In the genomic region with DNA sequence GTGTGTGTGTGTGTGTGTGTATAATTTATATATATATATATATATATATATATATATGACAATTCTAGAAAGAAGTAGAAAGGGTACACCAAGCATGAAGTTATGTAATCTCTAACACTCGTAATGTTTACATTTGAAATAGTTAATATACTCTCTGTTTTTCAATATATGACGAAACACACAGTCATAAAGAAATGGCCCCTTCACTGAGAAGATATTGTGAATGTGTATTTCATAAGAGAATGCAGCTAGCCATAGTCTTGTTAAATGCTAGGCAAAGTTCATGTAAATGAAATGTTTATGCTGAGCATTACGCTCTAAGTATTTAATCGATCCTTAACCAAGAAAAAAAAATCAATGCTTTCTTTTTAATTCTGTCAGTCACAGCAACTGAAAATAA, we compare ENCODE assay signal across 28 cellular contexts.
"Had no signal": no experiment of that assay in that cellular context is flagged by ENCODE, and none has a peak within 500 bp of the region (broad histone marks: within the 10 kb centered on the region; RNA-seq: fewer than 3 reads in every experiment).

No MANE protein-coding gene starts in this region.

- H3K27ac Mint-ChIP-seq: activated B cell treated with CpG ODN at 0.5 μM for 24 hours; activated CD8-positive, alpha-beta T cell treated with anti-CD3 and anti-CD28 coated beads for 36 hours; activated naive CD4-positive, alpha-beta T cell treated with anti-CD3 and anti-CD28 coated beads, Interleukin-2, amount 50 U/mL, for 24 hours; activated naive CD8-positive, alpha-beta T cell treated with anti-CD3 and anti-CD28 coated beads, Interleukin-2, amount 50 U/mL, for 24 hours; activated T-helper 17 cell treated with anti-CD3 and anti-CD28 coated beads, Interleukin-2, amount 50 U/mL, for 72 hours; progenitor cell of endocrine pancreas; T-helper 2 cell treated with Interferon-gamma antibody and Interleukin-4, amounts not matched to agents 5 μg/mL and 100 μg/mL, for 36 hours had no signal

- H3K4me1 ChIP-seq: foreskin keratinocyte had no signal

- H3K9me3 ChIP-seq: heart left ventricle, left lung, lower lobe of right lung, neutrophil, ovary, thoracic aorta had no signal

- H3K9me3 Mint-ChIP-seq: activated B cell treated with CpG ODN at 0.5 μM for 24 hours; activated CD8-positive, alpha-beta T cell treated with anti-CD3 and anti-CD28 coated beads for 36 hours; activated naive CD4-positive, alpha-beta T cell treated with anti-CD3 and anti-CD28 coated beads, Interleukin-2, amount 50 U/mL, for 24 hours; activated naive CD8-positive, alpha-beta T cell treated with anti-CD3 and anti-CD28 coated beads, Interleukin-2, amount 50 U/mL, for 24 hours; activated T-cell treated with anti-CD3 and anti-CD28 coated beads, Interleukin-2, amount 50 U/mL, for 4 hours; activated T-helper 17 cell treated with anti-CD3 and anti-CD28 coated beads, Interleukin-2, amount 50 U/mL, for 72 hours; central memory CD8-positive, alpha-beta T cell; nephron progenitor cell; T-helper 2 cell treated with Interferon-gamma antibody and Interleukin-4, amounts not matched to agents 5 μg/mL and 100 μg/mL, for 36 hours had no signal

- H3K36me3 ChIP-seq: heart left ventricle, left lung, lower lobe of right lung, neutrophil, ovary, thoracic aorta had no signal

- H3K4me3 Mint-ChIP-seq: activated B cell treated with CpG ODN at 0.5 μM for 24 hours; activated CD8-positive, alpha-beta T cell treated with anti-CD3 and anti-CD28 coated beads for 36 hours; activated naive CD4-positive, alpha-beta T cell treated with anti-CD3 and anti-CD28 coated beads, Interleukin-2, amount 50 U/mL, for 24 hours; activated naive CD8-positive, alpha-beta T cell treated with anti-CD3 and anti-CD28 coated beads, Interleukin-2, amount 50 U/mL, for 24 hours; activated T-cell treated with anti-CD3 and anti-CD28 coated beads, Interleukin-2, amount 50 U/mL, for 4 hours; activated T-helper 17 cell treated with anti-CD3 and anti-CD28 coated beads, Interleukin-2, amount 50 U/mL, for 72 hours; central memory CD8-positive, alpha-beta T cell; nephron progenitor cell; T-helper 2 cell treated with Interferon-gamma antibody and Interleukin-4, amounts not matched to agents 5 μg/mL and 100 μg/mL, for 36 hours had no signal

- H3K27me3 Mint-ChIP-seq: activated B cell treated with CpG ODN at 0.5 μM for 24 hours; activated CD8-positive, alpha-beta T cell treated with anti-CD3 and anti-CD28 coated beads for 36 hours; activated naive CD4-positive, alpha-beta T cell treated with anti-CD3 and anti-CD28 coated beads, Interleukin-2, amount 50 U/mL, for 24 hours; activated naive CD8-positive, alpha-beta T cell treated with anti-CD3 and anti-CD28 coated beads, Interleukin-2, amount 50 U/mL, for 24 hours; activated T-helper 17 cell treated with anti-CD3 and anti-CD28 coated beads, Interleukin-2, amount 50 U/mL, for 72 hours; central memory CD8-positive, alpha-beta T cell; progenitor cell of endocrine pancreas had no signal

- H3K27ac ChIP-seq: foreskin keratinocyte, lower lobe of right lung, neutrophil, ovary, thoracic aorta had no signal

- H3K4me1 Mint-ChIP-seq: nephron progenitor cell had no signal

- H3K4me3 ChIP-seq: heart left ventricle, left lung, lower lobe of right lung, ovary, skin epidermis, thoracic aorta had no signal

- ATAC-seq: activated CD8-positive, alpha-beta T cell treated with anti-CD3 and anti-CD28 coated beads for 36 hours; activated naive CD8-positive, alpha-beta T cell treated with anti-CD3 and anti-CD28 coated beads, Interleukin-2, amount 50 U/mL, for 24 hours; activated T-cell treated with anti-CD3 and anti-CD28 coated beads, Interleukin-2, amount 50 U/mL, for 4 hours; activated T-helper 17 cell treated with anti-CD3 and anti-CD28 coated beads, Interleukin-2, amount 50 U/mL, for 72 hours; foreskin keratinocyte; heart left ventricle; lower lobe of right lung; sciatic nerve; stimulated activated naive CD8-positive, alpha-beta T cell treated with anti-CD3 and anti-CD28 coated beads, Interleukin-15, Interleukin-2, amounts not matched to agents 100 U/mL and 50 U/mL, for 24 hours had no signal

- DNase-seq: activated B cell treated with CpG ODN at 0.5 μM for 24 hours; activated CD4-positive, alpha-beta T cell treated with anti-CD3 and anti-CD28 coated beads, Interleukin-2, amount 50 U/mL, for 1 hour; activated CD8-positive, alpha-beta T cell treated with anti-CD3 and anti-CD28 coated beads for 36 hours; activated naive CD8-positive, alpha-beta T cell treated with anti-CD3 and anti-CD28 coated beads, Interleukin-2, amount 50 U/mL, for 24 hours; activated T-cell treated with anti-CD3 and anti-CD28 coated beads, Interleukin-2, amount 50 U/mL, for 4 hours; anterior cingulate cortex; effector CD8-positive, alpha-beta T cell; erythroblast; foreskin keratinocyte; heart left ventricle; left lung; lower lobe of right lung; nephron progenitor cell; ovary; stimulated activated CD4-positive, alpha-beta T cell treated with anti-CD3 and anti-CD28 coated beads, Interleukin-12 subunit alpha, Interleukin-12 subunit beta, amount 100 ng/mL, for 4 hours; stimulated activated CD4-positive, alpha-beta T cell treated with anti-CD3 and anti-CD28 coated beads, Interleukin-4, amount 100 ng/mL, for 1 hour; stimulated activated naive CD8-positive, alpha-beta T cell treated with anti-CD3 and anti-CD28 coated beads, Interleukin-15, Interleukin-2, amounts not matched to agents 100 U/mL and 50 U/mL, for 24 hours; T-helper 1 cell; trophoblast cell had no signal

- H3K27me3 ChIP-seq: foreskin keratinocyte, heart left ventricle, left lung, neutrophil had no signal
